8 cellular contexts compared by ENCODE assay signal in the genomic region with DNA sequence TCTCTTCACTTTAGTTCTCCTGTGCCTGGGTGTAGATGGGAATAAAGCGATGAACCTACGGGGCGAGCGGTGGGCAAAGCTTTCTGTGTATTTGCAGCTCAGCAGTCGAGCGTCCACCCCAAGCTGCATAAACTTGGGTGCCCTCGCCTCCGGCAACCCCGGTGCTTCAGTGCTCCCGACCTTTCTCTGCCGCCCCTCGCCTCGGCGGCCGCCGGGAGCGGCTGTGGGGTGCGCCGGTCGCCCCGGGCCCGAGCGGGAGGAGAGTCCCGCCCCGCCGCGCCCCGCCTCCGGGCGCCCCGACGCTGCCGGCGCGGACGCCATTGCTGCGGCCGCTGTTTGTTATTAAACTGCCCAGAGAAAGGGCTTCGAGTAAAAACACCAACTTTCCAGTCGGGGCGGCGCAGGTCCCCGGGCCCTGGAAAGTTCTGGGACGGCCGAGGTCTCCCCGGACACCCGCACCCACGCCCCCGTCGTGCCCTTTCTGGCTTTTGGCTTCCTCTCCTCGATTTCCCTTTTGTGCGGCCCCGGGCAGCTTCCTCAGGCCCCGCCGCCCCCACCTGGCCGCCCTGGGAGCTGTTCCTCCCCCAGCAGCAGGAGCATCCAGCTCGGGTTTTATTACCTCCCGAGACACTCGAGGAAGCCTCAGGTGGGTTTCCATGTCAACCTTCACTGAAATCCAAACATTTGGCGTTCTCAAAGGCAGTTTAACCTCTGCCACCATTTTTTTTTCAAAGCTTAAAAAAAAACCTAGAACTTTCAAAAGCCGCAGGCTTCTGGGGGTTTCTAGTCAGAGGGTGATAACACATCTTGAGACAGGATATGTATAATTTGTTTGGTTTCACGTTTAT.
DNase-seq lines count a peak whose midpoint lies in the region; FAIRE-seq and TF ChIP-seq lines count a peak whose summit lies in the region.

No MANE protein-coding gene starts in this region.

- TF ChIP-seq CTCF in GM12864 (IDR thresholded peaks at IDR 0.05; ENCODE audit: low read depth, low read length, missing control alignments), result peak; percentile 18
- TF ChIP-seq CTCF in bronchial epithelial cell (IDR thresholded peaks at IDR 0.05; ENCODE audit: insufficient read depth, low read length, severe bottlenecking), result peak; percentile 31

- no peaks in the 10 kb centered on the region for H3K27me3 ChIP-seq in bronchial epithelial cell (ENCODE audit: control insufficient read depth, insufficient read depth, low read length)

- H3K36me3 ChIP-seq in bronchial epithelial cell (ENCODE audit: control insufficient read depth, insufficient read depth, low read length), result no peaks in the 10 kb centered on the region

- DNase-seq in GM12864 (ENCODE audit: low read depth) (peak; percentile 13), HCEC 1CT (peak; percentile 57), NCI-H1092 treated with DMSO at 0.1 percent for 48 hours (lab: John Stamatoyannopoulos, UW) (peak; percentile 84), UCSD-AML1 (lab: John Stamatoyannopoulos, UW; ENCODE audit: unreplicated experiment) (peak; percentile 55), bronchial epithelial cell (ENCODE audit: low read depth) (peak; percentile 39), islet precursor cell (peak; percentile 72), GF-D8 (lab: John Stamatoyannopoulos, UW) (no peak)
- DNase-seq in stimulated activated CD4-positive, alpha-beta T cell treated with anti-CD3 and anti-CD28 coated beads, Interleukin-2, amount 100 ng/mL, for 24 hours, result peak; percentile 43 to 52

- FAIRE-seq in bronchial epithelial cell (lab: Jason Lieb, UNC), result no peak

- H3K4me3 ChIP-seq in GM12864 (ENCODE audit: low read depth, low read length) (peak overlapping the region; percentile 65), bronchial epithelial cell (ENCODE audit: low read depth, low read length) (peak overlapping the region; percentile 64)
